ENCODE assay signal across 22 cellular contexts in genomic region chr14:59349154-59349772, GRCh38.
DNase-seq lines count a peak whose midpoint lies in the region; ATAC-seq and TF ChIP-seq lines count a peak whose summit lies in the region.
"Had no signal": no experiment of that assay in that cellular context is flagged by ENCODE, and none has a peak within 500 bp of the region (broad histone marks: within the 10 kb centered on the region; RNA-seq: fewer than 3 reads in every experiment).

No MANE protein-coding gene starts in this region.

- H3K4me3 ChIP-seq in heart left ventricle (no peak overlapping the region), rectal smooth muscle tissue (ENCODE audit: low read length) (no peak overlapping the region), upper lobe of right lung (no peak overlapping the region), MG63 (no peak overlapping the region)
- H3K4me3 ChIP-seq: body of pancreas, GM23338 had no signal

- no peak for TF ChIP-seq POLR2A in heart left ventricle (IDR thresholded peaks at IDR 0.05)

- H3K27me3 ChIP-seq in heart left ventricle: no peaks in the 10 kb centered on the region
- H3K27me3 ChIP-seq in rectal smooth muscle tissue (ENCODE audit: control insufficient read depth, insufficient read depth, low read length): no peaks in the 10 kb centered on the region
- no peaks in the 10 kb centered on the region for H3K27me3 ChIP-seq in upper lobe of right lung
- H3K27me3 ChIP-seq in MG63: no peaks in the 10 kb centered on the region
- H3K27me3 ChIP-seq: body of pancreas had no signal

- DNase-seq in dermis blood vessel endothelial cell (peak; percentile 23), heart left ventricle (no peak), upper lobe of right lung (no peak), NCI-H1048 (lab: John Stamatoyannopoulos, UW) (no peak), MG63 (no peak)
- DNase-seq: activated CD4-positive, alpha-beta T cell treated with anti-CD3 and anti-CD28 coated beads for 4 hours; activated CD8-positive, alpha-beta memory T cell treated with anti-CD3 and anti-CD28 coated beads, Interleukin-2, amount 10 ng/mL, durations not matched to agents 7 days and 5 days; activated naive CD8-positive, alpha-beta T cell treated with anti-CD3 and anti-CD28 coated beads for 36 hours; body of pancreas; CD4-positive, alpha-beta T cell; cortex of kidney; left cardiac atrium; midbrain; NCI-H1694; NCI-H2171 treated with DMSO at 0.1 percent for 48 hours; nephron progenitor cell; SIG-M5; stimulated activated CD4-positive, alpha-beta T cell treated with anti-CD3 and anti-CD28 coated beads, Interleukin-12 subunit alpha, Interleukin-12 subunit beta, amount 100 ng/mL, for 4 hours; T-helper 1 cell had no signal

- no peaks in the 10 kb centered on the region for H3K9me3 ChIP-seq in heart left ventricle
- H3K9me3 ChIP-seq in upper lobe of right lung: no peaks in the 10 kb centered on the region
- H3K9me3 ChIP-seq in MG63: no peaks in the 10 kb centered on the region
- H3K9me3 ChIP-seq: body of pancreas had no signal

- ATAC-seq in heart left ventricle: peak in 2 of 4 donors; percentile 30 to 35
- ATAC-seq in upper lobe of right lung: peak; percentile 30
- ATAC-seq in esophagus mucosa: no peak
- ATAC-seq: activated CD8-positive, alpha-beta memory T cell treated with anti-CD3 and anti-CD28 coated beads, Interleukin-2, amount 10 ng/mL, durations not matched to agents 7 days and 5 days; body of pancreas; GM23338 had no signal

- WGBS in heart left ventricle, 4 donors: 48 to 54% (median 53%) methylated on average over 6 of the region's 6 CpGs

- H3K4me1 ChIP-seq in heart left ventricle (peaks cover 0 to 54% (median 41%) of the 10 kb centered on the region in 12 donors), rectal smooth muscle tissue (ENCODE audit: control insufficient read depth, insufficient read depth, low read length) (peaks cover 44% of the 10 kb centered on the region), upper lobe of right lung (peaks cover 12% of the 10 kb centered on the region)
- H3K4me1 ChIP-seq: body of pancreas had no signal

- TF ChIP-seq CTCF in heart left ventricle (IDR thresholded peaks at IDR 0.05): no peak
- no peak for TF ChIP-seq CTCF in upper lobe of right lung (IDR thresholded peaks at IDR 0.05)

- peak overlapping the region in 10 of 12 donors; percentile 11 to 87 (median 58) for H3K27ac ChIP-seq in heart left ventricle
- H3K27ac ChIP-seq in rectal smooth muscle tissue (ENCODE audit: low read depth, low read length): peak overlapping the region; percentile 72
- peak overlapping the region; percentile 31 for H3K27ac ChIP-seq in upper lobe of right lung
- H3K27ac ChIP-seq: body of pancreas had no signal

- H3K9ac ChIP-seq in rectal smooth muscle tissue (ENCODE audit: low read length): no peak overlapping the region

- peaks cover 0 to 76% (median 62%) of the 10 kb centered on the region in 9 donors for H3K36me3 ChIP-seq in heart left ventricle
- H3K36me3 ChIP-seq in rectal smooth muscle tissue (ENCODE audit: control insufficient read depth, insufficient read depth, low read length): peaks cover 2% of the 10 kb centered on the region
- H3K36me3 ChIP-seq in upper lobe of right lung: peaks cover 32% of the 10 kb centered on the region
- H3K36me3 ChIP-seq in MG63: no peaks in the 10 kb centered on the region

- intact Hi-C loops in heart left ventricle (cut with DNase I): no loop called here
- intact Hi-C loops in upper lobe of right lung (cut with DNase I): no loop called here
